35 cellular contexts compared by ENCODE assay signal in the genomic region with DNA sequence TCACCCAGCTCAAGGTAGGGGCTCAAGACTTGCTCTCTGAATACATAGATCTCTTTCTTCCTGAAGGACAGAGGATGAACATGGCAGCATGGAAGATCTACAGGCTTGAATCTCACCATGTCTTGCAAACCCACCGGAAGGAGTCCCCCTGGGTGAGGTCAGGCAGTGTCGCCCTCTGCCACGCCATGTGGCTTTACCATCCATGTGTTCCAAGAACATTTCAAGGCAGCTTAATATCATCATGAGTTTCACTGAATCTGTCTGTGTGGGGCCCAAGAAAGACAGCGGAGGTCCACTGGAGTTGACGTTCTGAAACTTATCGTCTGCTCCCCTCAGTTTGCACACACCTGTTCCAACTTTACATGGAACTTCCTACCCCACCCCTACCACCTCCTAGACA.
DNase-seq lines count a peak whose midpoint lies in the region; TF ChIP-seq lines count a peak whose summit lies in the region.
"Had no signal": no experiment of that assay in that cellular context is flagged by ENCODE, and none has a peak within 500 bp of the region (broad histone marks: within the 10 kb centered on the region; RNA-seq: fewer than 3 reads in every experiment).

No MANE protein-coding gene starts in this region.

- TF ChIP-seq CTCF in esophagus muscularis mucosa (IDR thresholded peaks at IDR 0.05) (no peak), osteocyte (IDR thresholded peaks at IDR 0.05) (no peak), type B pancreatic cell (conservative IDR thresholded peaks at IDR 0.05) (no peak), GM13976 (IDR thresholded peaks at IDR 0.05; ENCODE audit: borderline replicate concordance, control extremely low read depth, extremely low read depth, insufficient read depth, missing control alignments) (no peak)

- no peaks in the 10 kb centered on the region for H3K36me3 ChIP-seq in esophagus muscularis mucosa
- H3K36me3 ChIP-seq: BE2C; BLaER1; BLaER1 treated with 17β-estradiol and CSF1 and Interleukin-3, amounts not matched to agents 10 nM and 100 nM had no signal

- no peak overlapping the region for H3K4me3 ChIP-seq in esophagus muscularis mucosa
- H3K4me3 ChIP-seq: A549; BLaER1; BLaER1 treated with 17β-estradiol and CSF1 and Interleukin-3, amounts not matched to agents 10 nM and 100 nM had no signal

- no peaks in the 10 kb centered on the region for H3K9me3 Mint-ChIP-seq in activated CD4-positive, alpha-beta T cell treated with anti-CD3 and anti-CD28 coated beads, Interleukin-2, amount 10 ng/mL, durations not matched to agents 24 days and 14 days
- peaks cover 13% of the 10 kb centered on the region for H3K9me3 Mint-ChIP-seq in osteocyte (ENCODE audit: unreplicated experiment)
- no peaks in the 10 kb centered on the region for H3K9me3 Mint-ChIP-seq in type B pancreatic cell
- H3K9me3 Mint-ChIP-seq: CD4-positive, alpha-beta T cell; CD8-positive, alpha-beta T cell had no signal

- H3K27me3 ChIP-seq in esophagus muscularis mucosa: peaks cover 0 to 23% (median 0%) of the 10 kb centered on the region in 4 donors
- H3K27me3 ChIP-seq: BE2C; BLaER1; BLaER1 treated with 17β-estradiol and CSF1 and Interleukin-3, amounts not matched to agents 10 nM and 100 nM had no signal

- no peaks in the 10 kb centered on the region for H3K36me3 Mint-ChIP-seq in activated CD4-positive, alpha-beta T cell treated with anti-CD3 and anti-CD28 coated beads, Interleukin-2, amount 10 ng/mL, durations not matched to agents 24 days and 14 days (ENCODE audit: low read depth)
- H3K36me3 Mint-ChIP-seq in osteocyte (ENCODE audit: unreplicated experiment) (no peaks in the 10 kb centered on the region), type B pancreatic cell (no peaks in the 10 kb centered on the region)
- H3K36me3 Mint-ChIP-seq: CD14-positive monocyte; CD4-positive, alpha-beta memory T cell; CD4-positive, CD25-positive, alpha-beta regulatory T cell; CD8-positive, alpha-beta memory T cell; CD8-positive, alpha-beta T cell had no signal

- H3K27ac ChIP-seq in esophagus muscularis mucosa (replicated peaks in 1 of 4): no peak overlapping the region
- H3K27ac ChIP-seq: 22Rv1; A549; BLaER1; BLaER1 treated with 17β-estradiol and CSF1 and Interleukin-3, amounts not matched to agents 10 nM and 100 nM; C4-2B had no signal

- in situ Hi-C loops in GM13976 (cut with MboI; ENCODE audit: low sequenced_read_pairs, unreplicated experiment): no loop called here

- WGBS in esophagus muscularis mucosa: 84% methylated on average over 6 of the region's 6 CpGs

- no peak overlapping the region for H3K27ac Mint-ChIP-seq in activated CD4-positive, alpha-beta T cell treated with anti-CD3 and anti-CD28 coated beads, Interleukin-2, amount 10 ng/mL, durations not matched to agents 24 days and 14 days
- no peak overlapping the region for H3K27ac Mint-ChIP-seq in osteocyte (ENCODE audit: unreplicated experiment)
- H3K27ac Mint-ChIP-seq in type B pancreatic cell: no peak overlapping the region
- H3K27ac Mint-ChIP-seq: B cell; CD4-positive, alpha-beta memory T cell; CD4-positive, alpha-beta T cell; CD4-positive, CD25-positive, alpha-beta regulatory T cell; CD8-positive, alpha-beta memory T cell; CD8-positive, alpha-beta T cell had no signal

- no peak for TF ChIP-seq EP300 in esophagus muscularis mucosa (IDR thresholded peaks at IDR 0.05)

- intact Hi-C loops in activated CD4-positive, alpha-beta T cell treated with anti-CD3 and anti-CD28 coated beads, Interleukin-2, amount 10 ng/mL, durations not matched to agents 24 days and 14 days (cut with micrococcal nuclease): no loop called here
- intact Hi-C loops in esophagus muscularis mucosa (cut with DNase I): no loop called here

- DNase-seq in activated CD4-positive, alpha-beta T cell treated with anti-CD3 and anti-CD28 coated beads, Interleukin-2, amount 10 ng/mL, durations not matched to agents 24 days and 14 days: peak; percentile 41
- DNase-seq in activated CD4-positive, alpha-beta T cell treated with anti-CD3 and anti-CD28 coated beads, Interleukin-2, amount 50 U/mL, for 1 hour: no peak
- DNase-seq in esophagus muscularis mucosa (ENCODE audit: extremely low spot score): peak; percentile 82
- DNase-seq in osteocyte (ENCODE audit: extremely low spot score, unreplicated experiment): peak; percentile 71
- DNase-seq in type B pancreatic cell (ENCODE audit: extremely low spot score, unreplicated experiment): peak; percentile 16
- no peak for DNase-seq in T-helper 9 cell
- DNase-seq in activated CD8-positive, alpha-beta memory T cell treated with anti-CD3 and anti-CD28 coated beads, Interleukin-2, amount 50 U/mL, for 48 hours: no peak
- no peak for DNase-seq in GM13976 (ENCODE audit: low spot score)
- DNase-seq: 8988T; ACHN; AML-193; BE2C; C1 segment of cervical spinal cord; Caco-2; Calu3; CD4-positive, alpha-beta memory T cell; CD4-positive, alpha-beta T cell; CD4-positive, CD25-positive, alpha-beta regulatory T cell; CD8-positive, alpha-beta memory T cell; CD8-positive, alpha-beta T cell; COR-L47; DMS 273 treated with DMSO at 0.1 percent for 48 hours; DMS153; DMS53; DMS79; DMS79 treated with DMSO at 0.1 percent for 48 hours; DND-41; EL had no signal

- no peak overlapping the region for H3K4me3 Mint-ChIP-seq in activated CD4-positive, alpha-beta T cell treated with anti-CD3 and anti-CD28 coated beads, Interleukin-2, amount 10 ng/mL, durations not matched to agents 24 days and 14 days
- no peak overlapping the region for H3K4me3 Mint-ChIP-seq in osteocyte (ENCODE audit: unreplicated experiment)
- no peak overlapping the region for H3K4me3 Mint-ChIP-seq in type B pancreatic cell
- H3K4me3 Mint-ChIP-seq: B cell; CD14-positive monocyte; CD4-positive, alpha-beta memory T cell; CD4-positive, alpha-beta T cell; CD4-positive, CD25-positive, alpha-beta regulatory T cell; CD8-positive, alpha-beta memory T cell; CD8-positive, alpha-beta T cell had no signal

- TF ChIP-seq POLR2A in esophagus muscularis mucosa (IDR thresholded peaks at IDR 0.05; ENCODE audit: low read depth): no peak

- no peaks in the 10 kb centered on the region for H3K27me3 Mint-ChIP-seq in activated CD4-positive, alpha-beta T cell treated with anti-CD3 and anti-CD28 coated beads, Interleukin-2, amount 10 ng/mL, durations not matched to agents 24 days and 14 days
- no peaks in the 10 kb centered on the region for H3K27me3 Mint-ChIP-seq in osteocyte (ENCODE audit: unreplicated experiment)
- peaks cover 3% of the 10 kb centered on the region for H3K27me3 Mint-ChIP-seq in type B pancreatic cell

- H3K4me1 ChIP-seq in esophagus muscularis mucosa: no peaks in the 10 kb centered on the region
- H3K4me1 ChIP-seq: A549; BE2C; BLaER1; BLaER1 treated with 17β-estradiol and CSF1 and Interleukin-3, amounts not matched to agents 10 nM and 100 nM; Caco-2 had no signal

- H3K4me1 Mint-ChIP-seq in activated CD4-positive, alpha-beta T cell treated with anti-CD3 and anti-CD28 coated beads, Interleukin-2, amount 10 ng/mL, durations not matched to agents 24 days and 14 days: no peaks in the 10 kb centered on the region
- H3K4me1 Mint-ChIP-seq in osteocyte (ENCODE audit: unreplicated experiment): no peaks in the 10 kb centered on the region
- H3K4me1 Mint-ChIP-seq in type B pancreatic cell (ENCODE audit: unreplicated experiment): no peaks in the 10 kb centered on the region
- H3K4me1 Mint-ChIP-seq: B cell; CD14-positive monocyte; CD4-positive, alpha-beta memory T cell; CD4-positive, CD25-positive, alpha-beta regulatory T cell; CD8-positive, alpha-beta memory T cell had no signal

- H3K9me3 ChIP-seq in esophagus muscularis mucosa: no peaks in the 10 kb centered on the region
- H3K9me3 ChIP-seq: A549; BE2C; BLaER1; BLaER1 treated with 17β-estradiol and CSF1 and Interleukin-3, amounts not matched to agents 10 nM and 100 nM; Caco-2 had no signal

Comparison
In these comparisons a context has a peak if more than half of its experiments do, and no peak if none do; other contexts are left out.
1. DNase-seq: peak in activated CD4-positive, alpha-beta T cell treated with anti-CD3 and anti-CD28 coated beads, Interleukin-2, amount 10 ng/mL, durations not matched to agents 24 days and 14 days (single experiment), esophagus muscularis mucosa (single experiment), osteocyte (single experiment) and type B pancreatic cell (single experiment); none in activated CD4-positive, alpha-beta T cell treated with anti-CD3 and anti-CD28 coated beads, Interleukin-2, amount 50 U/mL, for 1 hour (single experiment), T-helper 9 cell (single experiment), activated CD8-positive, alpha-beta memory T cell treated with anti-CD3 and anti-CD28 coated beads, Interleukin-2, amount 50 U/mL, for 48 hours (single experiment) and GM13976 (single experiment).